ENCODE assay signal across 1 cellular context in genomic region chr10:28734940-28735759, GRCh38.
TF ChIP-seq lines count a peak whose summit lies in the region.

No MANE protein-coding gene starts in this region.

TF ChIP-seq in HepG2, 621 proteins besides CTCF, POLR2A, EP300 and RAD21 (continued from another document and continues in another):
- no peak for TF ChIP-seq ZNF318 (CRISPR knock-in tag; IDR thresholded peaks at IDR 0.05)
- no peak for TF ChIP-seq SCMH1 (CRISPR knock-in tag; IDR thresholded peaks at IDR 0.05; ENCODE audit: borderline replicate concordance)
- TF ChIP-seq CBX2 (IDR thresholded peaks at IDR 0.05; ENCODE audit: low read depth, low read length), result no peak
- TF ChIP-seq CBX2 (CRISPR knock-in tag; IDR thresholded peaks at IDR 0.05; ENCODE audit: low read depth), result no peak
- no peak for TF ChIP-seq SP4 (CRISPR knock-in tag; IDR thresholded peaks at IDR 0.05)
- TF ChIP-seq PRPF4 (IDR thresholded peaks at IDR 0.05; ENCODE audit: low read depth, low read length, poor library complexity, severe bottlenecking), result no peak
- no peak for TF ChIP-seq ZSCAN9 (CRISPR knock-in tag; IDR thresholded peaks at IDR 0.05; ENCODE audit: borderline replicate concordance)
- TF ChIP-seq TAF1 (CRISPR knock-in tag; IDR thresholded peaks at IDR 0.05), result no peak
- TF ChIP-seq ZFP36L2 (CRISPR knock-in tag; IDR thresholded peaks at IDR 0.05), result no peak
- TF ChIP-seq HOMEZ (CRISPR knock-in tag; IDR thresholded peaks at IDR 0.05; ENCODE audit: low read depth), result peak; percentile 68; the same call in 1 of the 2 replicates
- no peak for TF ChIP-seq ZNF788 (CRISPR knock-in tag; IDR thresholded peaks at IDR 0.05; ENCODE audit: borderline replicate concordance)
- TF ChIP-seq ZNF724P (CRISPR knock-in tag; IDR thresholded peaks at IDR 0.05; ENCODE audit: borderline replicate concordance), result no peak
- TF ChIP-seq ZMYM2 (CRISPR knock-in tag; IDR thresholded peaks at IDR 0.05), result peak; percentile 99
- no peak for TF ChIP-seq HMGXB4 (CRISPR knock-in tag; IDR thresholded peaks at IDR 0.05; ENCODE audit: borderline replicate concordance in 1 of 2, low read depth in 1 of 2)
- no peak for TF ChIP-seq ZNF225 (CRISPR knock-in tag; IDR thresholded peaks at IDR 0.05)
- TF ChIP-seq NCOR1 (IDR thresholded peaks at IDR 0.05; ENCODE audit: borderline replicate concordance, low read length), result peak; percentile 16; the same call in 1 of the 2 replicates
- TF ChIP-seq ZBTB40 (IDR thresholded peaks at IDR 0.05), result no peak
- TF ChIP-seq ZBTB40 (CRISPR knock-in tag; IDR thresholded peaks at IDR 0.05), result no peak
- no peak for TF ChIP-seq SNAPC2 (CRISPR knock-in tag; IDR thresholded peaks at IDR 0.05)
- TF ChIP-seq SIN3A (IDR thresholded peaks at IDR 0.05; ENCODE audit: borderline replicate concordance, low read depth, low read length), result no peak
- no peak for TF ChIP-seq RELA (CRISPR knock-in tag; IDR thresholded peaks at IDR 0.05)
- TF ChIP-seq ZNF431 (CRISPR knock-in tag; IDR thresholded peaks at IDR 0.05; ENCODE audit: borderline replicate concordance, low read depth), result no peak
- no peak for TF ChIP-seq ZC3H13 (CRISPR knock-in tag; IDR thresholded peaks at IDR 0.05)
- no peak for TF ChIP-seq DNMT3B (CRISPR knock-in tag; conservative IDR thresholded peaks at IDR 0.05)
- no peak for TF ChIP-seq TBX3 (IDR thresholded peaks at IDR 0.05; ENCODE audit: borderline replicate concordance)
- no peak for TF ChIP-seq NFYC (CRISPR knock-in tag; IDR thresholded peaks at IDR 0.05)
- no peak for TF ChIP-seq MAX (IDR thresholded peaks at IDR 0.05)
- no peak for TF ChIP-seq POGK (CRISPR knock-in tag; conservative IDR thresholded peaks at IDR 0.05)
- TF ChIP-seq ZNF597 (CRISPR knock-in tag; IDR thresholded peaks at IDR 0.05), result no peak
- TF ChIP-seq PHF21A (CRISPR knock-in tag; IDR thresholded peaks at IDR 0.05), result 0 out of 2 replicates have a peak, but pooled peaks have one; percentile 50
- TF ChIP-seq TFAP4 (IDR thresholded peaks at IDR 0.05; ENCODE audit: borderline replicate concordance, low read depth), result 0 out of 2 replicates have a peak, but pooled peaks have one; percentile 10
- no peak for TF ChIP-seq ZNF850 (CRISPR knock-in tag; conservative IDR thresholded peaks at IDR 0.05)
- peak; percentile 34 for TF ChIP-seq XRCC5 (optimal IDR thresholded peaks at IDR 0.05; ENCODE audit: low read length)
